ENCODE assay signal across 20 cellular contexts in genomic region chr10:69913586-69913985, GRCh38.
"Had no signal": no experiment of that assay in that cellular context is flagged by ENCODE, and none has a peak within 500 bp of the region (broad histone marks: within the 10 kb centered on the region; RNA-seq: fewer than 3 reads in every experiment).

No MANE protein-coding gene starts in this region.

- H3K36me3 ChIP-seq: esophagus squamous epithelium, gastroesophageal sphincter, pancreas, right lobe of liver, suprapubic skin, thyroid gland, upper lobe of left lung, uterus had no signal

- DNase-seq: dermis blood vessel endothelial cell; esophagus squamous epithelium; foreskin fibroblast; immature natural killer cell; kidney; left cardiac atrium; naive thymus-derived CD4-positive, alpha-beta T cell; pancreas; right lobe of liver; stimulated activated CD4-positive, alpha-beta T cell treated with anti-CD3 and anti-CD28 coated beads, Interleukin-4, amount 100 ng/mL, for 1 hour; stimulated activated CD8-positive, alpha-beta memory T cell treated with anti-CD3 and anti-CD28 coated beads, Interleukin-4, amount 100 ng/mL, for 48 hours; stimulated activated naive CD8-positive, alpha-beta T cell treated with anti-CD3 and anti-CD28 coated beads, Interleukin-15, Interleukin-2, amounts not matched to agents 100 U/mL and 50 U/mL, for 24 hours; upper lobe of left lung; uterus had no signal

- H3K27me3 ChIP-seq: pancreas, right lobe of liver, thyroid gland, upper lobe of left lung, uterus had no signal

- H3K27ac ChIP-seq: esophagus squamous epithelium, gastroesophageal sphincter, pancreas, right lobe of liver, suprapubic skin, upper lobe of left lung, uterus had no signal

- H3K4me3 Mint-ChIP-seq: immature natural killer cell; naive thymus-derived CD4-positive, alpha-beta T cell; stimulated activated effector memory CD8-positive, alpha-beta T cell treated with anti-CD3 and anti-CD28 coated beads, Interleukin-12 subunit alpha, Interleukin-12 subunit beta, amount 100 ng/mL, for 72 hours had no signal

- H3K9me3 Mint-ChIP-seq: immature natural killer cell; naive thymus-derived CD4-positive, alpha-beta T cell; stimulated activated effector memory CD8-positive, alpha-beta T cell treated with anti-CD3 and anti-CD28 coated beads, Interleukin-12 subunit alpha, Interleukin-12 subunit beta, amount 100 ng/mL, for 72 hours had no signal

- H3K4me1 Mint-ChIP-seq: immature natural killer cell; stimulated activated effector memory CD8-positive, alpha-beta T cell treated with anti-CD3 and anti-CD28 coated beads, Interleukin-12 subunit alpha, Interleukin-12 subunit beta, amount 100 ng/mL, for 72 hours had no signal

- H3K27ac Mint-ChIP-seq: immature natural killer cell; naive thymus-derived CD4-positive, alpha-beta T cell; progenitor cell of endocrine pancreas; stimulated activated effector memory CD8-positive, alpha-beta T cell treated with anti-CD3 and anti-CD28 coated beads, Interleukin-12 subunit alpha, Interleukin-12 subunit beta, amount 100 ng/mL, for 72 hours had no signal

- H3K4me1 ChIP-seq: pancreas had no signal

- H3K9me3 ChIP-seq: esophagus squamous epithelium, gastroesophageal sphincter, pancreas, right lobe of liver, suprapubic skin, thyroid gland, upper lobe of left lung, uterus had no signal

- FAIRE-seq: colon, kidney, pancreas had no signal

- H3K4me3 ChIP-seq: esophagus squamous epithelium, gastroesophageal sphincter, pancreas, right lobe of liver, suprapubic skin, thyroid gland, upper lobe of left lung, uterus had no signal

- H3K36me3 Mint-ChIP-seq: naive thymus-derived CD4-positive, alpha-beta T cell; stimulated activated effector memory CD8-positive, alpha-beta T cell treated with anti-CD3 and anti-CD28 coated beads, Interleukin-12 subunit alpha, Interleukin-12 subunit beta, amount 100 ng/mL, for 72 hours had no signal
